ENCODE assay signal across 1 cellular context in genomic region chr7:130917669-130918128, GRCh38.
TF ChIP-seq lines count a peak whose summit lies in the region.

No MANE protein-coding gene starts in this region.

TF ChIP-seq in HCT116, 20 proteins besides CTCF, POLR2A, EP300 and RAD21 (continued from another document):
- TF ChIP-seq ZBTB33 (IDR thresholded peaks at IDR 0.05; ENCODE audit: extremely low read depth, insufficient replicate concordance, low read length): no peak
- no peak for TF ChIP-seq ZFX (IDR thresholded peaks at IDR 0.05)
- TF ChIP-seq CEBPB (IDR thresholded peaks at IDR 0.05; ENCODE audit: low read depth): no peak
- TF ChIP-seq JUND (IDR thresholded peaks at IDR 0.05): no peak
- no peak for TF ChIP-seq SRF (IDR thresholded peaks at IDR 0.05; ENCODE audit: low read depth)
- no peak for TF ChIP-seq EGR1 (IDR thresholded peaks at IDR 0.05; ENCODE audit: low read depth)
- no peak for TF ChIP-seq EZH2 (IDR thresholded peaks at IDR 0.05)
- TF ChIP-seq EZH2phosphoT487 (IDR thresholded peaks at IDR 0.05; ENCODE audit: borderline replicate concordance): no peak
- TF ChIP-seq MAX (IDR thresholded peaks at IDR 0.05): no peak
- no peak for TF ChIP-seq TCF7L2 (IDR thresholded peaks at IDR 0.05; ENCODE audit: borderline replicate concordance, extremely low read depth, insufficient read depth, insufficient read length)
TF ChIP-seq in HCT116: peak in this region for 0.
